10 cellular contexts compared by ENCODE assay signal in the genomic region with DNA sequence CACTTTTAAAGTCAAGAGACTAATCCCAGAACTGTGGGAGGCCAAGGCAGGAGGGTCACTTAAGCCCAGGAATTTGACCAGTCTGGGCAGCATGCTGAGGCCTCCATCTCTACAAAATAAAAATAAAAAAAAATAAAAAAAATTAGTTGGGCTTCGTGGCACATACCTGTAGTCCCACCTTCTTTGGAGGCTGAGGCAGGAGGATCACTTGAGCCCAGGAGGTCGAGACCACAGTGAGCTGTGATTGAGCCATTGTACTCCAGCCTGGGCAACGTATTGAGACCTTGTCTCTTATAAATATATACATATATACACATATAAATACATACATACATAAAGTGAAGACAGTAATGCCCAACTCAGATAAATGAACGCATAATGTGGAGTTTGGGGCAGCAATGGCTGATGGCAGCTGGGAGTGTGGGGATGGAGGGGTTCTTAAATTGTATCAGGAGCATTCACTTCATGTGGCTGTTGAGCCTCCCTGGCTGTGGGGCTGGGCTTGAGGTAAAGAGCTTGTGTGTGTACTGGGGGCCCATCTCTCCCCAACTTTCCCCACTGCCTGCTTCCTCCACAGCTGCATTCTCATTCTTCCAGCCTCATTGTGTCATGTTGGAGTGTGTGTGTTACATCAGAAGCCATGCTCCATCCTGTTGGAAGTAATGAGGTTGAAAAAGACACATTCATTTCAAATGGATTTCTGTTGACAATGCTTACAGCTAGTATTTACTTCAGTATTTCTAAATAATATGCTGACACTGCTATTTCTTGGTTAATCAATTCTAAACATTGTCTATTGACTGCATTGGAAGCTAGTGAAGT.
"Had no signal": no experiment of that assay in that cellular context is flagged by ENCODE, and none has a peak within 500 bp of the region (broad histone marks: within the 10 kb centered on the region; RNA-seq: fewer than 3 reads in every experiment).

No MANE protein-coding gene starts in this region.

- H3K36me3 ChIP-seq: gastroesophageal sphincter, tibial artery had no signal

- H3K4me3 ChIP-seq: body of pancreas, gastroesophageal sphincter, tibial artery had no signal

- H3K27me3 ChIP-seq: body of pancreas, gastroesophageal sphincter, tibial artery had no signal

- H3K4me1 ChIP-seq: gastroesophageal sphincter, tibial artery had no signal

- H3K27ac ChIP-seq: body of pancreas, epithelial cell of prostate, gastroesophageal sphincter, tibial artery had no signal

- DNase-seq: activated B cell treated with CpG ODN at 0.5 μM for 24 hours; activated naive CD4-positive, alpha-beta T cell treated with anti-CD3 and anti-CD28 coated beads, Interleukin-2, amount 50 U/mL, for 16 hours; effector CD8-positive, alpha-beta T cell; T-helper 17 cell had no signal

- H3K9me3 ChIP-seq: body of pancreas, gastroesophageal sphincter, tibial artery had no signal

- H3K4me1 Mint-ChIP-seq: activated B cell treated with CpG ODN at 0.5 μM for 24 hours, T-helper 17 cell had no signal

- H3K27ac Mint-ChIP-seq: activated B cell treated with CpG ODN at 0.5 μM for 24 hours, T-helper 17 cell had no signal

- H3K4me3 Mint-ChIP-seq: activated B cell treated with CpG ODN at 0.5 μM for 24 hours, nephron, T-helper 17 cell had no signal

- ATAC-seq: body of pancreas, gastroesophageal sphincter, left lobe of liver, T-helper 17 cell had no signal
